In genomic region chr2:70062270-70062669, GRCh38 we compare ENCODE assay signal across 26 cellular contexts. TPM values are rescaled to one million over a fixed set of nuclear protein-coding genes. Genes with fewer than 3 reads are reported as not detected.
A peak's percentile ranks its signal among the peaks of the same experiment; 100 is the strongest.
DNase-seq lines count a peak whose midpoint lies in the region; ATAC-seq and TF ChIP-seq lines count a peak whose summit lies in the region.
"Had no signal": no experiment of that assay in that cellular context is flagged by ENCODE, and none has a peak within 500 bp of the region (broad histone marks: within the 10 kb centered on the region; RNA-seq: fewer than 3 reads in every experiment).

No MANE protein-coding gene starts in this region.

- TF ChIP-seq CTCF in Loucy (conservative IDR thresholded peaks at IDR 0.05; ENCODE audit: low read length): 0 out of 2 replicates have a peak, but pooled peaks have one; percentile 15

- no peaks in the 10 kb centered on the region for H3K9me3 ChIP-seq in Loucy (ENCODE audit: insufficient read depth, low read depth, low read length)
- H3K9me3 ChIP-seq: gastroesophageal sphincter had no signal

- peaks cover 14% of the 10 kb centered on the region for H3K4me1 Mint-ChIP-seq in activated CD8-positive, alpha-beta memory T cell treated with anti-CD3 and anti-CD28 coated beads, Interleukin-2, amount 10 ng/mL, durations not matched to agents 7 days and 5 days
- peaks cover 10% of the 10 kb centered on the region for H3K4me1 Mint-ChIP-seq in central memory CD8-positive, alpha-beta T cell
- H3K4me1 Mint-ChIP-seq in natural killer cell treated with Interleukin-12 subunit alpha and Interleukin-12 subunit beta and Interleukin-15 and Interleukin-18, amount 100 ng/mL, for 72 hours (ENCODE audit: low read depth in 2 of 2): peaks cover 16% of the 10 kb centered on the region in 2 donors
- H3K4me1 Mint-ChIP-seq: brain; stimulated activated naive B cell treated with anti-CD40 and anti-IgM and Interleukin-4, amounts not matched to agents 10 μg/mL and 1 μg/mL and 100 μg/mL, for 72 hours had no signal

- H3K4me3 Mint-ChIP-seq in activated CD8-positive, alpha-beta memory T cell treated with anti-CD3 and anti-CD28 coated beads, Interleukin-2, amount 10 ng/mL, durations not matched to agents 7 days and 5 days: no peak overlapping the region
- H3K4me3 Mint-ChIP-seq in central memory CD8-positive, alpha-beta T cell: no peak overlapping the region
- no peak overlapping the region for H3K4me3 Mint-ChIP-seq in natural killer cell treated with Interleukin-12 subunit alpha and Interleukin-12 subunit beta and Interleukin-15 and Interleukin-18, amount 100 ng/mL, for 72 hours
- H3K4me3 Mint-ChIP-seq: B cell; brain; HFFc6; stimulated activated naive B cell treated with anti-CD40 and anti-IgM and Interleukin-4, amounts not matched to agents 10 μg/mL and 1 μg/mL and 100 μg/mL, for 72 hours had no signal

- no peaks in the 10 kb centered on the region for H3F3A ChIP-seq in Loucy (ENCODE audit: low read depth)

- no peaks in the 10 kb centered on the region for H3K4me1 ChIP-seq in Loucy (ENCODE audit: insufficient read depth, low read length, poor library complexity, severe bottlenecking)
- H3K4me1 ChIP-seq: gastroesophageal sphincter had no signal

- H3K27me3 Mint-ChIP-seq in activated CD8-positive, alpha-beta memory T cell treated with anti-CD3 and anti-CD28 coated beads, Interleukin-2, amount 10 ng/mL, durations not matched to agents 7 days and 5 days: no peaks in the 10 kb centered on the region
- no peaks in the 10 kb centered on the region for H3K27me3 Mint-ChIP-seq in central memory CD8-positive, alpha-beta T cell
- H3K27me3 Mint-ChIP-seq in natural killer cell treated with Interleukin-12 subunit alpha and Interleukin-12 subunit beta and Interleukin-15 and Interleukin-18, amount 100 ng/mL, for 72 hours: no peaks in the 10 kb centered on the region
- H3K27me3 Mint-ChIP-seq: B cell; brain; IgD-negative memory B cell; stimulated activated naive B cell treated with anti-CD40 and anti-IgM and Interleukin-4, amounts not matched to agents 10 μg/mL and 1 μg/mL and 100 μg/mL, for 72 hours had no signal

- peaks cover 47% of the 10 kb centered on the region for H4K20me1 ChIP-seq in Loucy (ENCODE audit: insufficient read depth, low read length, poor library complexity, severe bottlenecking)

- no peak overlapping the region for H3K4me2 ChIP-seq in Loucy (ENCODE audit: low read depth, low read length, poor library complexity, severe bottlenecking)
- H3K4me2 ChIP-seq: PC-9 had no signal

- no peak overlapping the region for H3K4me3 ChIP-seq in Loucy (ENCODE audit: low read length, poor library complexity, severe bottlenecking)
- H3K4me3 ChIP-seq: dorsolateral prefrontal cortex, gastroesophageal sphincter, PC-9 had no signal

- peak overlapping the region; percentile 60 for H3K27ac Mint-ChIP-seq in activated CD8-positive, alpha-beta memory T cell treated with anti-CD3 and anti-CD28 coated beads, Interleukin-2, amount 10 ng/mL, durations not matched to agents 7 days and 5 days
- H3K27ac Mint-ChIP-seq in central memory CD8-positive, alpha-beta T cell (ENCODE audit: low read depth): peak overlapping the region; percentile 12
- H3K27ac Mint-ChIP-seq in natural killer cell treated with Interleukin-12 subunit alpha and Interleukin-12 subunit beta and Interleukin-15 and Interleukin-18, amount 100 ng/mL, for 72 hours: peak overlapping the region; percentile 29 to 32
- H3K27ac Mint-ChIP-seq: B cell; HFFc6; IgD-negative memory B cell; stimulated activated naive B cell treated with anti-CD40 and anti-IgM and Interleukin-4, amounts not matched to agents 10 μg/mL and 1 μg/mL and 100 μg/mL, for 72 hours had no signal

- DNase-seq in activated CD8-positive, alpha-beta memory T cell treated with anti-CD3 and anti-CD28 coated beads, Interleukin-2, amount 10 ng/mL, durations not matched to agents 7 days and 5 days: peak; percentile 52
- no peak for DNase-seq in activated CD8-positive, alpha-beta memory T cell treated with anti-CD3 and anti-CD28 coated beads, Interleukin-2, amount 50 U/mL, for 4 hours
- no peak for DNase-seq in central memory CD8-positive, alpha-beta T cell (ENCODE audit: low spot score in 2 of 2)
- DNase-seq in natural killer cell treated with Interleukin-12 subunit alpha and Interleukin-12 subunit beta and Interleukin-15 and Interleukin-18, amount 100 ng/mL, for 72 hours (ENCODE audit: low spot score): no peak
- DNase-seq in DMS153 treated with DMSO at 0.1 percent for 48 hours (lab: John Stamatoyannopoulos, UW; ENCODE audit: unreplicated experiment) (no peak), midbrain (lab: John Stamatoyannopoulos, UW) (no peak)
- DNase-seq: ACHN; activated CD4-positive, alpha-beta T cell treated with anti-CD3 and anti-CD28 coated beads for 48 hours; activated naive CD4-positive, alpha-beta T cell treated with anti-CD3 and anti-CD28 coated beads, Interleukin-2, amount 50 U/mL, for 16 hours; amniotic stem cell; dorsolateral prefrontal cortex; HFFc6; NCI-H1417 treated with DMSO at 0.1 percent for 48 hours; NCI-H2029 treated with DMSO at 0.1 percent for 48 hours; NCI-H524; nucleus accumbens; PC-9; stimulated activated naive B cell treated with anti-CD40 and anti-IgM and Interleukin-4, amounts not matched to agents 10 μg/mL and 1 μg/mL and 100 μg/mL, for 72 hours; substantia nigra; trophoblast cell had no signal

- no peaks in the 10 kb centered on the region for H3K9me3 Mint-ChIP-seq in activated CD8-positive, alpha-beta memory T cell treated with anti-CD3 and anti-CD28 coated beads, Interleukin-2, amount 10 ng/mL, durations not matched to agents 7 days and 5 days (ENCODE audit: low read depth)
- H3K9me3 Mint-ChIP-seq in central memory CD8-positive, alpha-beta T cell: no peaks in the 10 kb centered on the region
- H3K9me3 Mint-ChIP-seq in natural killer cell treated with Interleukin-12 subunit alpha and Interleukin-12 subunit beta and Interleukin-15 and Interleukin-18, amount 100 ng/mL, for 72 hours: no peaks in the 10 kb centered on the region
- H3K9me3 Mint-ChIP-seq: HFFc6; IgD-negative memory B cell; stimulated activated naive B cell treated with anti-CD40 and anti-IgM and Interleukin-4, amounts not matched to agents 10 μg/mL and 1 μg/mL and 100 μg/mL, for 72 hours had no signal

- peaks cover 84% of the 10 kb centered on the region; the same call in 1 of the 2 replicates for H3K36me3 ChIP-seq in Loucy (ENCODE audit: insufficient read depth, low read length)

- CTCF ChIA-PET in activated CD8-positive, alpha-beta memory T cell treated with anti-CD3 and anti-CD28 coated beads, Interleukin-2, amount 10 ng/mL, durations not matched to agents 7 days and 5 days (lab: Charles Lee): interaction anchor here (0.8 to 3.8 kb wide), 6 partner anchors 9 to 338 kb away, joined by 3 to 47 read pairs (median 6); partner anchors contain the start of gene MXD1

- peak; percentile 49 for ATAC-seq in activated CD8-positive, alpha-beta memory T cell treated with anti-CD3 and anti-CD28 coated beads, Interleukin-2, amount 10 ng/mL, durations not matched to agents 7 days and 5 days
- no peak for ATAC-seq in central memory CD8-positive, alpha-beta T cell (replicated peaks; ENCODE audit: extremely low read depth, poor library complexity, severe bottlenecking)
- no peak for ATAC-seq in natural killer cell treated with Interleukin-12 subunit alpha and Interleukin-12 subunit beta and Interleukin-15 and Interleukin-18, amount 100 ng/mL, for 72 hours
- ATAC-seq in HG03159 (IDR thresholded peaks at IDR 0.05; ENCODE audit: unreplicated experiment): no peak
- ATAC-seq: gastroesophageal sphincter; stimulated activated naive B cell treated with anti-CD40 and anti-IgM and Interleukin-4, amounts not matched to agents 10 μg/mL and 1 μg/mL and 100 μg/mL, for 72 hours had no signal

- H2AFZ ChIP-seq in Loucy (ENCODE audit: low read length): no peak overlapping the region
- H2AFZ ChIP-seq: PC-9 had no signal

- H3K27me3 ChIP-seq in Loucy (ENCODE audit: insufficient read depth, low read length, poor library complexity, severe bottlenecking): no peaks in the 10 kb centered on the region
- H3K27me3 ChIP-seq: dorsolateral prefrontal cortex, gastroesophageal sphincter had no signal

- H3K79me2 ChIP-seq in Loucy (ENCODE audit: insufficient read depth, low read length): peaks cover 83% of the 10 kb centered on the region

- H3K36me3 Mint-ChIP-seq in activated CD8-positive, alpha-beta memory T cell treated with anti-CD3 and anti-CD28 coated beads, Interleukin-2, amount 10 ng/mL, durations not matched to agents 7 days and 5 days: peaks cover 45% of the 10 kb centered on the region
- peaks cover 22% of the 10 kb centered on the region for H3K36me3 Mint-ChIP-seq in central memory CD8-positive, alpha-beta T cell (ENCODE audit: insufficient read depth)
- peaks cover 20% of the 10 kb centered on the region for H3K36me3 Mint-ChIP-seq in natural killer cell treated with Interleukin-12 subunit alpha and Interleukin-12 subunit beta and Interleukin-15 and Interleukin-18, amount 100 ng/mL, for 72 hours

- H3K9ac ChIP-seq in Loucy (ENCODE audit: low read depth, low read length, poor library complexity, severe bottlenecking): no peak overlapping the region

- no peaks in the 10 kb centered on the region for H3K9me2 ChIP-seq in Loucy (replicated peaks; ENCODE audit: low read depth, low read length)

RNA-seq across cellular contexts. Expression of gene PCBP1, which starts 25.0 kb away (rescaled TPM):
- total RNA-seq in activated CD8-positive, alpha-beta memory T cell treated with anti-CD3 and anti-CD28 coated beads, Interleukin-2, amount 10 ng/mL, durations not matched to agents 7 days and 5 days: 100 to 1,000 TPM; 429 to 464 TPM
- 100 to 1,000 TPM; 357 to 363 TPM for total RNA-seq in natural killer cell treated with Interleukin-12 subunit alpha and Interleukin-12 subunit beta and Interleukin-15 and Interleukin-18, amount 100 ng/mL, for 72 hours
